In genomic region chr18:7571626-7572025, GRCh38 we compare ENCODE assay signal across 9 cellular contexts.
"Had no signal": no experiment of that assay in that cellular context is flagged by ENCODE, and none has a peak within 500 bp of the region (broad histone marks: within the 10 kb centered on the region; RNA-seq: fewer than 3 reads in every experiment).

No MANE protein-coding gene starts in this region.

- H2AFZ ChIP-seq: GM23338 had no signal

- H3K4me2 ChIP-seq: GM23338 had no signal

- H3K4me3 ChIP-seq: GM23338, K562 had no signal

- H3K27ac ChIP-seq: HL-60 had no signal

- DNase-seq: H9, HCEC 1CT, HFFc6, IMR-90, Karpas-422, KG1 had no signal

- ATAC-seq: GM23338, K562 had no signal
